Comparison of ENCODE assay signal across 1 cellular context in the genomic region with DNA sequence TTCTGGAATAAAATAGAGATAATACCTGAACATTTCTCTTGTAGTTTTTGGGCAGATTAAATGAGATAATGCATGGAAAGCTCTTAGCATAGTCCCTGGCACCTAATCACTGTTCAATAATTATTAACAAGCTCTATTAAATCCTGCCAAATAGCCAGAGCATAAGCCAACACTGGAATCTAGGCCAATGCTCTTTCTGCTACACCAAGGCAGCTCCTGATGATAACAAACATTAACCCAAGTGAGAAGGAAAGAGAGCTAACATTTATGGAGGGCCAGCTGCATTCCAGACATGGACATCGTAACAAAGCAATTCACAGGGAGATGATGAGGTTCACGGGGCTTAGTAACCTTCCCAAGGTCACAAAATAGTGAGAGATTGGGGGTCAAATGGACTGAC.
TF ChIP-seq lines count a peak whose summit lies in the region.

No MANE protein-coding gene starts in this region.

TF ChIP-seq in WTC11, 78 proteins besides CTCF, POLR2A, EP300 and RAD21 (continued from another document):
- no peak for TF ChIP-seq FOXP1 (CRISPR knock-in tag; IDR thresholded peaks at IDR 0.05; ENCODE audit: borderline replicate concordance)
- no peak for TF ChIP-seq IRF2 (CRISPR knock-in tag; IDR thresholded peaks at IDR 0.05; ENCODE audit: borderline replicate concordance, low read depth)
- no peak for TF ChIP-seq TP53 (CRISPR knock-in tag; IDR thresholded peaks at IDR 0.05)
